Comparison of ENCODE assay signal across 13 cellular contexts in genomic region chr6:152273638-152274037, GRCh38.
DNase-seq lines count a peak whose midpoint lies in the region; ATAC-seq and TF ChIP-seq lines count a peak whose summit lies in the region.
"Had no signal": no experiment of that assay in that cellular context is flagged by ENCODE, and none has a peak within 500 bp of the region (broad histone marks: within the 10 kb centered on the region; RNA-seq: fewer than 3 reads in every experiment).

No MANE protein-coding gene starts in this region.

- H3K27me3 ChIP-seq in RWPE2 (ENCODE audit: insufficient read depth, poor library complexity, severe bottlenecking) (no peaks in the 10 kb centered on the region), trophoblast cell (ENCODE audit: insufficient read depth, low read length) (no peaks in the 10 kb centered on the region)
- H3K27me3 ChIP-seq: BLaER1 had no signal

- no peak overlapping the region for H4K12ac ChIP-seq in trophoblast cell (ENCODE audit: low read depth, low read length)

- H3K36me3 ChIP-seq in RWPE2 (ENCODE audit: low read depth) (no peaks in the 10 kb centered on the region), trophoblast cell (ENCODE audit: control insufficient read depth in 1 of 2, insufficient read depth in 2 of 2, low read length in 2 of 2) (peaks cover 2 to 3% of the 10 kb centered on the region in 2 experiments)

- H4K8ac ChIP-seq in trophoblast cell (ENCODE audit: low read depth, low read length), result no peak overlapping the region

- H3K36me3 Mint-ChIP-seq in glutamatergic neuron (ENCODE audit: unreplicated experiment), result no peaks in the 10 kb centered on the region
- H3K36me3 Mint-ChIP-seq in activated naive CD4-positive, alpha-beta T cell treated with anti-CD3 and anti-CD28 coated beads, Interleukin-2, amount 10 ng/mL, durations not matched to agents 7 days and 5 days, result peaks cover 27% of the 10 kb centered on the region
- peaks cover 0 to 7% of the 10 kb centered on the region in 2 donors for H3K36me3 Mint-ChIP-seq in activated T-cell treated with anti-CD3 and anti-CD28 coated beads, Interleukin-2, amount 50 U/mL, for 72 hours (ENCODE audit: insufficient read depth in 2 of 2)
- H3K36me3 Mint-ChIP-seq: activated naive CD4-positive, alpha-beta T cell treated with anti-CD3 and anti-CD28 coated beads, Interleukin-2, amount 50 U/mL, for 72 hours had no signal

- H3K79me2 ChIP-seq in trophoblast cell (ENCODE audit: control insufficient read depth, insufficient read depth, low read length, poor library complexity), result peaks cover 1% of the 10 kb centered on the region

- H2AFZ ChIP-seq in trophoblast cell (ENCODE audit: insufficient read depth, low read length, poor library complexity), result peak overlapping the region; percentile 67

- DNase-seq in AG20443 (ENCODE audit: low spot score), result peak; percentile 24
- DNase-seq in RWPE2 (ENCODE audit: low spot score), result no peak
- peak; percentile 16 for DNase-seq in glutamatergic neuron
- DNase-seq in trophoblast cell, result peak; percentile 44 to 79
- no peak for DNase-seq in activated naive CD4-positive, alpha-beta T cell treated with anti-CD3 and anti-CD28 coated beads, Interleukin-2, amount 10 ng/mL, durations not matched to agents 7 days and 5 days
- no peak for DNase-seq in SIG-M5 (lab: John Stamatoyannopoulos, UW)
- no peak for DNase-seq in activated T-cell treated with anti-CD3 and anti-CD28 coated beads, Interleukin-2, amount 50 U/mL, for 72 hours
- DNase-seq in NAMALWA (ENCODE audit: low spot score), result no peak
- DNase-seq: activated CD4-positive, alpha-beta T cell treated with anti-CD3 and anti-CD28 coated beads for 1 hour; NCI-H2029 had no signal

- H3K4me2 ChIP-seq in trophoblast cell (ENCODE audit: low read length), result no peak overlapping the region
- H3K4me2 ChIP-seq: BLaER1 had no signal

- H2BK12ac ChIP-seq in trophoblast cell (ENCODE audit: low read length), result peak overlapping the region; percentile 75

- H4K91ac ChIP-seq in trophoblast cell (ENCODE audit: low read depth, low read length), result no peak overlapping the region

- H3K4me1 ChIP-seq in RWPE2 (ENCODE audit: insufficient read depth, poor library complexity, severe bottlenecking) (peaks cover 16% of the 10 kb centered on the region), trophoblast cell (ENCODE audit: control insufficient read depth in 1 of 2, insufficient read depth in 2 of 2, low read length in 2 of 2) (peaks cover 2% of the 10 kb centered on the region in 2 experiments)
- H3K4me1 ChIP-seq: BLaER1 had no signal

- H3K4me3 ChIP-seq in RWPE2 (ENCODE audit: severe bottlenecking) (no peak overlapping the region), trophoblast cell (ENCODE audit: low read depth, low read length) (no peak overlapping the region)
- H3K4me3 ChIP-seq: BLaER1, skin epidermis had no signal

- H2BK120ac ChIP-seq in trophoblast cell (ENCODE audit: insufficient read depth, low read length, poor library complexity), result peak overlapping the region; percentile 45

- no peak overlapping the region for H2AK5ac ChIP-seq in trophoblast cell (ENCODE audit: low read length)

- peaks cover 2% of the 10 kb centered on the region for H3K27me3 Mint-ChIP-seq in glutamatergic neuron (ENCODE audit: unreplicated experiment)
- H3K27me3 Mint-ChIP-seq in activated naive CD4-positive, alpha-beta T cell treated with anti-CD3 and anti-CD28 coated beads, Interleukin-2, amount 10 ng/mL, durations not matched to agents 7 days and 5 days, result no peaks in the 10 kb centered on the region
- no peaks in the 10 kb centered on the region for H3K27me3 Mint-ChIP-seq in activated T-cell treated with anti-CD3 and anti-CD28 coated beads, Interleukin-2, amount 50 U/mL, for 72 hours (ENCODE audit: low read depth)

- H3K9me3 ChIP-seq in RWPE2 (ENCODE audit: severe bottlenecking) (no peaks in the 10 kb centered on the region), trophoblast cell (ENCODE audit: insufficient read depth, low read depth, low read length) (no peaks in the 10 kb centered on the region)
- H3K9me3 ChIP-seq: BLaER1 had no signal

- H3K27ac ChIP-seq in RWPE2 (ENCODE audit: poor library complexity, severe bottlenecking), result peak overlapping the region; percentile 33
- H3K27ac ChIP-seq in trophoblast cell (ENCODE audit: low read depth, low read length), result no peak overlapping the region
- H3K27ac ChIP-seq: BLaER1 had no signal

- peak; percentile 7 for TF ChIP-seq CTCF in RWPE2 (IDR thresholded peaks at IDR 0.05; ENCODE audit: poor library complexity, severe bottlenecking)
- TF ChIP-seq CTCF in glutamatergic neuron (IDR thresholded peaks at IDR 0.05; ENCODE audit: partially characterized antibody, unreplicated experiment), result no peak

- no CpG with 5 or more reads among the region's 4 CpGs for WGBS in trophoblast cell (ENCODE audit: extremely low coverage, insufficient coverage, insufficient read length)

- H3K4ac ChIP-seq in trophoblast cell (ENCODE audit: low read depth, low read length), result no peak overlapping the region

- no peak overlapping the region for H3K4me3 Mint-ChIP-seq in glutamatergic neuron (ENCODE audit: unreplicated experiment)
- H3K4me3 Mint-ChIP-seq in activated naive CD4-positive, alpha-beta T cell treated with anti-CD3 and anti-CD28 coated beads, Interleukin-2, amount 10 ng/mL, durations not matched to agents 7 days and 5 days, result no peak overlapping the region
- H3K4me3 Mint-ChIP-seq in activated T-cell treated with anti-CD3 and anti-CD28 coated beads, Interleukin-2, amount 50 U/mL, for 72 hours, result no peak overlapping the region

- H3K18ac ChIP-seq in trophoblast cell (ENCODE audit: low read length), result no peak overlapping the region

- H2BK5ac ChIP-seq in trophoblast cell (ENCODE audit: low read depth, low read length, poor library complexity), result no peak overlapping the region

- H3K23ac ChIP-seq in trophoblast cell (ENCODE audit: low read length), result no peak overlapping the region

- peaks cover 3% of the 10 kb centered on the region for H3K9me3 Mint-ChIP-seq in glutamatergic neuron (ENCODE audit: unreplicated experiment)
- no peaks in the 10 kb centered on the region for H3K9me3 Mint-ChIP-seq in activated naive CD4-positive, alpha-beta T cell treated with anti-CD3 and anti-CD28 coated beads, Interleukin-2, amount 10 ng/mL, durations not matched to agents 7 days and 5 days
- H3K9me3 Mint-ChIP-seq in activated T-cell treated with anti-CD3 and anti-CD28 coated beads, Interleukin-2, amount 50 U/mL, for 72 hours, result no peaks in the 10 kb centered on the region
- H3K9me3 Mint-ChIP-seq: activated naive CD4-positive, alpha-beta T cell treated with anti-CD3 and anti-CD28 coated beads, Interleukin-2, amount 50 U/mL, for 72 hours had no signal

- no peak overlapping the region for H3K9ac ChIP-seq in trophoblast cell (ENCODE audit: low read length)
- H3K9ac ChIP-seq: BLaER1 had no signal

- no peaks in the 10 kb centered on the region for H3K79me1 ChIP-seq in trophoblast cell (ENCODE audit: low read length)

- no peak overlapping the region for H3K27ac Mint-ChIP-seq in glutamatergic neuron (ENCODE audit: unreplicated experiment)
- no peak overlapping the region for H3K27ac Mint-ChIP-seq in activated naive CD4-positive, alpha-beta T cell treated with anti-CD3 and anti-CD28 coated beads, Interleukin-2, amount 10 ng/mL, durations not matched to agents 7 days and 5 days
- no peak overlapping the region for H3K27ac Mint-ChIP-seq in activated T-cell treated with anti-CD3 and anti-CD28 coated beads, Interleukin-2, amount 50 U/mL, for 72 hours
- H3K27ac Mint-ChIP-seq: activated naive CD4-positive, alpha-beta T cell treated with anti-CD3 and anti-CD28 coated beads, Interleukin-2, amount 50 U/mL, for 72 hours had no signal

- H3K14ac ChIP-seq in trophoblast cell (ENCODE audit: low read length), result no peak overlapping the region

- no peak for ATAC-seq in RWPE2 (ENCODE audit: low read depth)
- ATAC-seq in activated T-cell treated with anti-CD3 and anti-CD28 coated beads, Interleukin-2, amount 50 U/mL, for 72 hours (replicated peaks in 1 of 2), result no peak
- ATAC-seq: activated naive CD4-positive, alpha-beta T cell treated with anti-CD3 and anti-CD28 coated beads, Interleukin-2, amount 50 U/mL, for 72 hours had no signal

- H3K4me1 Mint-ChIP-seq in glutamatergic neuron (ENCODE audit: low read depth, unreplicated experiment), result peaks cover 9% of the 10 kb centered on the region
- peaks cover 3% of the 10 kb centered on the region for H3K4me1 Mint-ChIP-seq in activated naive CD4-positive, alpha-beta T cell treated with anti-CD3 and anti-CD28 coated beads, Interleukin-2, amount 10 ng/mL, durations not matched to agents 7 days and 5 days
- peaks cover 8% of the 10 kb centered on the region for H3K4me1 Mint-ChIP-seq in activated T-cell treated with anti-CD3 and anti-CD28 coated beads, Interleukin-2, amount 50 U/mL, for 72 hours (ENCODE audit: low read depth)

- CTCF ChIA-PET in activated naive CD4-positive, alpha-beta T cell treated with anti-CD3 and anti-CD28 coated beads, Interleukin-2, amount 10 ng/mL, durations not matched to agents 7 days and 5 days (lab: Charles Lee), result interaction anchor here (0.7 to 1.2 kb wide), 3 partner anchors 65 to 583 kb away, joined by 3 read pairs; no protein-coding TSS in a partner anchor

Comparison
In these comparisons a context has a peak if more than half of its experiments do, and no peak if none do; other contexts are left out.
1. DNase-seq: peak in AG20443 (single experiment), glutamatergic neuron (single experiment) and trophoblast cell (2 of 2); none in RWPE2 (single experiment), activated naive CD4-positive, alpha-beta T cell treated with anti-CD3 and anti-CD28 coated beads, Interleukin-2, amount 10 ng/mL, durations not matched to agents 7 days and 5 days (single experiment), SIG-M5 (single experiment), activated T-cell treated with anti-CD3 and anti-CD28 coated beads, Interleukin-2, amount 50 U/mL, for 72 hours (0 of 2) and NAMALWA (single experiment).